In the genomic region with DNA sequence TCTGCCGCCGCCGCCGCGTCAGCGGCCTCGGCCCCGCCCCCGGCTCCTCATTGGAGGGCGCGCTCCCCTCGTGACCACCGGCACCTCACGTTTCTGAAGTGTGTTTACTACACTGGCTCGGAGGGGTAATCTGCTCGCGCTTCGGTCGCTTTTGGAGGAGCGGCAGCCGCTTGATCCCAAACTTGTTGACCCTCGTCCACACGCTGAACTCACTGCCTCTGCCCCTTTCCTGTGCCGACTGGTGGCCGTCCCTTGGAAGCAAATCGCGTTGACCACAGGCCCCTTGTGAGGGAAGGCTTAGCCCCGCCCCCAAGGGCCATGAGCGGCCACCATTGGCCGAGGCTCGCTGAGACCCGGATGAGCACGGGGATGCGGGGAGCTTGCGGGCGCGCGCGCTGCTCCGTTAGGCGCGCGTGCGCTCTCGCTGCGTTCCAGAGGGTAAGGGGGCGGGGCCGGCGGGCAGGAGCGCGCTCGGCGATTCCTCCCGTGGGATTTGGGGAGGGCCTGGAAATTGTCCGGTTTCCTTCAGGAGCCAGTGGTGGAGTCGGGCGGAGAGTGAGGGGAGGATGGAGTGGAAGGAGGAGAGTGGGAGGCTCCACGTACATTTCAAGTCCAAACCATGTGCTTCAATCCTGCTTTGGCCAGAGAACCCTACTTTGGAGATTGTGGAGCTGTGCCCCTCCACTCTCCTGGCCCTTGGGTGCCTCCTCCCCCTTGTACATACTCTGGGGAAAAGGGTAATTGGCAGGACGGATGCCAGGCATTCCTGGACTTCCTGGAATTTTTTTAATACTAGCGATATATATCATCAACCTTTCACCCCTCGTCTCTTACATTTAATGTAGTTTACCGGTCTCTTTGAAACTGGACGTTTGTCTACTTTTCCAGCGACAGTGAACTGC, we compare ENCODE assay signal across 1 cellular context.
TF ChIP-seq lines count a peak whose summit lies in the region.

A gene (minus strand): TSS at position 3 of the 902 bp plus-strand sequence. CDS start 588 bp downstream, outside the sequence.

TF ChIP-seq in HepG2, 621 proteins besides CTCF, POLR2A, EP300 and RAD21 (continued from another document):
- TF ChIP-seq, protein P1, sequence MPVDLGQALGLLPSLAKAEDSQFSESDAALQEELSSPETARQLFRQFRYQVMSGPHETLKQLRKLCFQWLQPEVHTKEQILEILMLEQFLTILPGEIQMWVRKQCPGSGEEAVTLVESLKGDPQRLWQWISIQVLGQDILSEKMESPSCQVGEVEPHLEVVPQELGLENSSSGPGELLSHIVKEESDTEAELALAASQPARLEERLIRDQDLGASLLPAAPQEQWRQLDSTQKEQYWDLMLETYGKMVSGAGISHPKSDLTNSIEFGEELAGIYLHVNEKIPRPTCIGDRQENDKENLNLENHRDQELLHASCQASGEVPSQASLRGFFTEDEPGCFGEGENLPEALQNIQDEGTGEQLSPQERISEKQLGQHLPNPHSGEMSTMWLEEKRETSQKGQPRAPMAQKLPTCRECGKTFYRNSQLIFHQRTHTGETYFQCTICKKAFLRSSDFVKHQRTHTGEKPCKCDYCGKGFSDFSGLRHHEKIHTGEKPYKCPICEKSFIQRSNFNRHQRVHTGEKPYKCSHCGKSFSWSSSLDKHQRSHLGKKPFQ (CRISPR knock-in tag; IDR thresholded peaks at IDR 0.05; ENCODE audit: insufficient replicate concordance), result peak; percentile 70
- TF ChIP-seq HCFC1 (IDR thresholded peaks at IDR 0.05; ENCODE audit: low read depth, low read length), result peak; percentile 14; the same call in 1 of the 2 replicates
- TF ChIP-seq HOXD1 (CRISPR knock-in tag; IDR thresholded peaks at IDR 0.05), result no peak
- TF ChIP-seq, protein P2, sequence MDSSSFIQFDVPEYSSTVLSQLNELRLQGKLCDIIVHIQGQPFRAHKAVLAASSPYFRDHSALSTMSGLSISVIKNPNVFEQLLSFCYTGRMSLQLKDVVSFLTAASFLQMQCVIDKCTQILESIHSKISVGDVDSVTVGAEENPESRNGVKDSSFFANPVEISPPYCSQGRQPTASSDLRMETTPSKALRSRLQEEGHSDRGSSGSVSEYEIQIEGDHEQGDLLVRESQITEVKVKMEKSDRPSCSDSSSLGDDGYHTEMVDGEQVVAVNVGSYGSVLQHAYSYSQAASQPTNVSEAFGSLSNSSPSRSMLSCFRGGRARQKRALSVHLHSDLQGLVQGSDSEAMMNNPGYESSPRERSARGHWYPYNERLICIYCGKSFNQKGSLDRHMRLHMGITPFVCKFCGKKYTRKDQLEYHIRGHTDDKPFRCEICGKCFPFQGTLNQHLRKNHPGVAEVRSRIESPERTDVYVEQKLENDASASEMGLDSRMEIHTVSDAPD (CRISPR knock-in tag; IDR thresholded peaks at IDR 0.05), result peak; percentile 73; the same call in 1 of the 2 replicates
- TF ChIP-seq ZNF350 (CRISPR knock-in tag; IDR thresholded peaks at IDR 0.05; ENCODE audit: borderline replicate concordance, low read depth), result peak; percentile 62; the same call in 1 of the 2 replicates
- no peak for TF ChIP-seq BRD4 (CRISPR knock-in tag; IDR thresholded peaks at IDR 0.05)
- TF ChIP-seq, protein P3, sequence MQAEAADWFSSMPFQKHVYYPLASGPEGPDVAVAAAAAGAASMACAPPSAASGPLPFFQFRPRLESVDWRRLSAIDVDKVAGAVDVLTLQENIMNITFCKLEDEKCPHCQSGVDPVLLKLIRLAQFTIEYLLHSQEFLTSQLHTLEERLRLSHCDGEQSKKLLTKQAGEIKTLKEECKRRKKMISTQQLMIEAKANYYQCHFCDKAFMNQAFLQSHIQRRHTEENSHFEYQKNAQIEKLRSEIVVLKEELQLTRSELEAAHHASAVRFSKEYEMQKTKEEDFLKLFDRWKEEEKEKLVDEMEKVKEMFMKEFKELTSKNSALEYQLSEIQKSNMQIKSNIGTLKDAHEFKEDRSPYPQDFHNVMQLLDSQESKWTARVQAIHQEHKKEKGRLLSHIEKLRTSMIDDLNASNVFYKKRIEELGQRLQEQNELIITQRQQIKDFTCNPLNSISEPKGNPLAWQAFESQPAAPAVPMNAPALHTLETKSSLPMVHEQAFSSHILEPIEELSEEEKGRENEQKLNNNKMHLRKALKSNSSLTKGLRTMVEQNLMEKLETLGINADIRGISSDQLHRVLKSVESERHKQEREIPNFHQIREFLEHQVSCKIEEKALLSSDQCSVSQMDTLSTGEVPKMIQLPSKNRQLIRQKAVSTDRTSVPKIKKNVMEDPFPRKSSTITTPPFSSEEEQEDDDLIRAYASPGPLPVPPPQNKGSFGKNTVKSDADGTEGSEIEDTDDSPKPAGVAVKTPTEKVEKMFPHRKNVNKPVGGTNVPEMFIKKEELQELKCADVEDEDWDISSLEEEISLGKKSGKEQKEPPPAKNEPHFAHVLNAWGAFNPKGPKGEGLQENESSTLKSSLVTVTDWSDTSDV (CRISPR knock-in tag; IDR thresholded peaks at IDR 0.05), result no peak; the same call in 1 of the 2 replicates
- TF ChIP-seq, protein P4, sequence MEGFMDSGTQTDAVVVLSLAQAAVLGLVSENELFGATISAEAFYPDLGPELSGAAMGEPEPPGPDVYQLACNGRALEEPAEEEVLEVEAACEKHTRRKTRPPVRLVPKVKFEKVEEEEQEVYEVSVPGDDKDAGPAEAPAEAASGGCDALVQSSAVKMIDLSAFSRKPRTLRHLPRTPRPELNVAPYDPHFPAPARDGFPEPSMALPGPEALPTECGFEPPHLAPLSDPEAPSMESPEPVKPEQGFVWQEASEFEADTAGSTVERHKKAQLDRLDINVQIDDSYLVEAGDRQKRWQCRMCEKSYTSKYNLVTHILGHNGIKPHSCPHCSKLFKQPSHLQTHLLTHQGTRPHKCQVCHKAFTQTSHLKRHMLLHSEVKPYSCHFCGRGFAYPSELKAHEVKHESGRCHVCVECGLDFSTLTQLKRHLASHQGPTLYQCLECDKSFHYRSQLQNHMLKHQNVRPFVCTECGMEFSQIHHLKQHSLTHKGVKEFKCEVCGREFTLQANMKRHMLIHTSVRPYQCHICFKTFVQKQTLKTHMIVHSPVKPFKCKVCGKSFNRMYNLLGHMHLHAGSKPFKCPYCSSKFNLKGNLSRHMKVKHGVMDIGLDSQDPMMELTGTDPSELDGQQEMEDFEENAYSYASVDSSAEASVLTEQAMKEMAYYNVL (CRISPR knock-in tag; IDR thresholded peaks at IDR 0.05; ENCODE audit: borderline replicate concordance), result no peak
- TF ChIP-seq MED8 (CRISPR knock-in tag; IDR thresholded peaks at IDR 0.05; ENCODE audit: insufficient replicate concordance), result no peak
- no peak for TF ChIP-seq ZNF678 (CRISPR knock-in tag; IDR thresholded peaks at IDR 0.05)
- 0 out of 2 replicates have a peak, but pooled peaks have one; percentile 51 for TF ChIP-seq ZSCAN9 (CRISPR knock-in tag; IDR thresholded peaks at IDR 0.05; ENCODE audit: borderline replicate concordance)
- peak; percentile 80; the same call in 1 of the 2 replicates for TF ChIP-seq RNF2 (conservative IDR thresholded peaks at IDR 0.05; ENCODE audit: low read depth)
- TF ChIP-seq SP5 (CRISPR knock-in tag; IDR thresholded peaks at IDR 0.05; ENCODE audit: borderline replicate concordance, low read depth), result peak; percentile 67; the same call in 1 of the 2 replicates
- no peak for TF ChIP-seq ZNF720 (CRISPR knock-in tag; IDR thresholded peaks at IDR 0.05)
- TF ChIP-seq, protein P5, sequence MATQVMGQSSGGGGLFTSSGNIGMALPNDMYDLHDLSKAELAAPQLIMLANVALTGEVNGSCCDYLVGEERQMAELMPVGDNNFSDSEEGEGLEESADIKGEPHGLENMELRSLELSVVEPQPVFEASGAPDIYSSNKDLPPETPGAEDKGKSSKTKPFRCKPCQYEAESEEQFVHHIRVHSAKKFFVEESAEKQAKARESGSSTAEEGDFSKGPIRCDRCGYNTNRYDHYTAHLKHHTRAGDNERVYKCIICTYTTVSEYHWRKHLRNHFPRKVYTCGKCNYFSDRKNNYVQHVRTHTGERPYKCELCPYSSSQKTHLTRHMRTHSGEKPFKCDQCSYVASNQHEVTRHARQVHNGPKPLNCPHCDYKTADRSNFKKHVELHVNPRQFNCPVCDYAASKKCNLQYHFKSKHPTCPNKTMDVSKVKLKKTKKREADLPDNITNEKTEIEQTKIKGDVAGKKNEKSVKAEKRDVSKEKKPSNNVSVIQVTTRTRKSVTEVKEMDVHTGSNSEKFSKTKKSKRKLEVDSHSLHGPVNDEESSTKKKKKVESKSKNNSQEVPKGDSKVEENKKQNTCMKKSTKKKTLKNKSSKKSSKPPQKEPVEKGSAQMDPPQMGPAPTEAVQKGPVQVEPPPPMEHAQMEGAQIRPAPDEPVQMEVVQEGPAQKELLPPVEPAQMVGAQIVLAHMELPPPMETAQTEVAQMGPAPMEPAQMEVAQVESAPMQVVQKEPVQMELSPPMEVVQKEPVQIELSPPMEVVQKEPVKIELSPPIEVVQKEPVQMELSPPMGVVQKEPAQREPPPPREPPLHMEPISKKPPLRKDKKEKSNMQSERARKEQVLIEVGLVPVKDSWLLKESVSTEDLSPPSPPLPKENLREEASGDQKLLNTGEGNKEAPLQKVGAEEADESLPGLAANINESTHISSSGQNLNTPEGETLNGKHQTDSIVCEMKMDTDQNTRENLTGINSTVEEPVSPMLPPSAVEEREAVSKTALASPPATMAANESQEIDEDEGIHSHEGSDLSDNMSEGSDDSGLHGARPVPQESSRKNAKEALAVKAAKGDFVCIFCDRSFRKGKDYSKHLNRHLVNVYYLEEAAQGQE (IDR thresholded peaks at IDR 0.05; ENCODE audit: borderline replicate concordance in 1 of 2, low read depth in 1 of 2, low read length in 2 of 2), result no peak; a peak in 1 of 4 replicates
- no peak for TF ChIP-seq ZNF367 (CRISPR knock-in tag; IDR thresholded peaks at IDR 0.05; ENCODE audit: borderline replicate concordance)
- 0 out of 2 replicates have a peak, but pooled peaks have one; percentile 11 for TF ChIP-seq ZNF430 (CRISPR knock-in tag; IDR thresholded peaks at IDR 0.05)
- TF ChIP-seq CREB1 (IDR thresholded peaks at IDR 0.05), result peak; percentile 64
- peak; percentile 72 for TF ChIP-seq CREB1 (CRISPR knock-in tag; IDR thresholded peaks at IDR 0.05)
- TF ChIP-seq THAP11 (CRISPR knock-in tag; IDR thresholded peaks at IDR 0.05), result peak; percentile 75
- 0 out of 2 replicates have a peak, but pooled peaks have one; percentile 54 for TF ChIP-seq ZNF232 (CRISPR knock-in tag; IDR thresholded peaks at IDR 0.05; ENCODE audit: borderline replicate concordance)
- peak; percentile 41; the same call in 1 of the 2 replicates for TF ChIP-seq YEATS4 (CRISPR knock-in tag; IDR thresholded peaks at IDR 0.05; ENCODE audit: borderline replicate concordance)
- TF ChIP-seq TOPORS (CRISPR knock-in tag; IDR thresholded peaks at IDR 0.05), result peak; percentile 85; the same call in 1 of the 2 replicates
- TF ChIP-seq SALL2 (CRISPR knock-in tag; IDR thresholded peaks at IDR 0.05), result peak; percentile 53; the same call in 1 of the 2 replicates
- TF ChIP-seq SP2 (CRISPR knock-in tag; IDR thresholded peaks at IDR 0.05), result peak; percentile 84
- TF ChIP-seq, protein P6, sequence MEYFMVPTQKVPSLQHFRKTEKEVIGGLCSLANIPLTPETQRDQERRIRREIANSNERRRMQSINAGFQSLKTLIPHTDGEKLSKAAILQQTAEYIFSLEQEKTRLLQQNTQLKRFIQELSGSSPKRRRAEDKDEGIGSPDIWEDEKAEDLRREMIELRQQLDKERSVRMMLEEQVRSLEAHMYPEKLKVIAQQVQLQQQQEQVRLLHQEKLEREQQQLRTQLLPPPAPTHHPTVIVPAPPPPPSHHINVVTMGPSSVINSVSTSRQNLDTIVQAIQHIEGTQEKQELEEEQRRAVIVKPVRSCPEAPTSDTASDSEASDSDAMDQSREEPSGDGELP (IDR thresholded peaks at IDR 0.05; ENCODE audit: borderline replicate concordance, low read depth), result no peak
- TF ChIP-seq, protein P7, sequence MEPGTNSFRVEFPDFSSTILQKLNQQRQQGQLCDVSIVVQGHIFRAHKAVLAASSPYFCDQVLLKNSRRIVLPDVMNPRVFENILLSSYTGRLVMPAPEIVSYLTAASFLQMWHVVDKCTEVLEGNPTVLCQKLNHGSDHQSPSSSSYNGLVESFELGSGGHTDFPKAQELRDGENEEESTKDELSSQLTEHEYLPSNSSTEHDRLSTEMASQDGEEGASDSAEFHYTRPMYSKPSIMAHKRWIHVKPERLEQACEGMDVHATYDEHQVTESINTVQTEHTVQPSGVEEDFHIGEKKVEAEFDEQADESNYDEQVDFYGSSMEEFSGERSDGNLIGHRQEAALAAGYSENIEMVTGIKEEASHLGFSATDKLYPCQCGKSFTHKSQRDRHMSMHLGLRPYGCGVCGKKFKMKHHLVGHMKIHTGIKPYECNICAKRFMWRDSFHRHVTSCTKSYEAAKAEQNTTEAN (CRISPR knock-in tag; conservative IDR thresholded peaks at IDR 0.05), result peak; percentile 70; the same call in 1 of the 2 replicates
- 0 out of 2 replicates have a peak, but pooled peaks have one; percentile 25 for TF ChIP-seq ZNF546 (CRISPR knock-in tag; conservative IDR thresholded peaks at IDR 0.05)
- TF ChIP-seq ZFY (CRISPR knock-in tag; IDR thresholded peaks at IDR 0.05), result peak; percentile 90
- TF ChIP-seq ZNF296 (CRISPR knock-in tag; conservative IDR thresholded peaks at IDR 0.05), result no peak
- peak; percentile 18; the same call in 1 of the 2 replicates for TF ChIP-seq CEBPG (CRISPR knock-in tag; IDR thresholded peaks at IDR 0.05)
- TF ChIP-seq ZNF207 (IDR thresholded peaks at IDR 0.05; ENCODE audit: borderline replicate concordance), result no peak
- TF ChIP-seq ZNF446 (CRISPR knock-in tag; IDR thresholded peaks at IDR 0.05), result no peak
- TF ChIP-seq SRSF9 (IDR thresholded peaks at IDR 0.05; ENCODE audit: borderline replicate concordance, insufficient read depth, low read depth, low read length, poor library complexity, severe bottlenecking), result no peak
- TF ChIP-seq RAD51 (IDR thresholded peaks at IDR 0.05; ENCODE audit: borderline replicate concordance), result peak; percentile 69
- TF ChIP-seq ZMYM4 (CRISPR knock-in tag; IDR thresholded peaks at IDR 0.05), result peak; percentile 90
- TF ChIP-seq ZNF530 (CRISPR knock-in tag; IDR thresholded peaks at IDR 0.05; ENCODE audit: low read depth), result no peak
- peak; percentile 56 for TF ChIP-seq ISL2 (CRISPR knock-in tag; IDR thresholded peaks at IDR 0.05)
- TF ChIP-seq ATM (IDR thresholded peaks at IDR 0.05; ENCODE audit: borderline replicate concordance), result no peak
